Comparison of ENCODE assay signal across 21 cellular contexts in genomic region chr9:123108976-123109375, GRCh38.
DNase-seq lines count a peak whose midpoint lies in the region; ATAC-seq and TF ChIP-seq lines count a peak whose summit lies in the region.
"Had no signal": no experiment of that assay in that cellular context is flagged by ENCODE, and none has a peak within 500 bp of the region (broad histone marks: within the 10 kb centered on the region; RNA-seq: fewer than 3 reads in every experiment).

No MANE protein-coding gene starts in this region.

- POLR2A ChIA-PET in CD8-positive, alpha-beta T cell (lab: Charles Lee): no interaction called here

- CTCF ChIA-PET in CD8-positive, alpha-beta T cell (lab: Charles Lee): interaction anchor here (0.9 kb wide), 1 partner anchor 240 kb away, joined by 3 read pairs; no protein-coding TSS in a partner anchor

- H3K27me3 Mint-ChIP-seq in CD8-positive, alpha-beta T cell (ENCODE audit: low read depth): no peaks in the 10 kb centered on the region
- no peaks in the 10 kb centered on the region for H3K27me3 Mint-ChIP-seq in progenitor cell of endocrine pancreas

- no peak for TF ChIP-seq POLR2A in Peyer's patch (IDR thresholded peaks at IDR 0.05)
- no peak for TF ChIP-seq POLR2A in ovary (IDR thresholded peaks at IDR 0.05)

- intact Hi-C loops in CD8-positive, alpha-beta T cell (cut with DNase I, micrococcal nuclease): no loop called here
- intact Hi-C loops in ovary (cut with DNase I): no loop called here

- H3K27me3 ChIP-seq in CD8-positive, alpha-beta T cell (ENCODE audit: insufficient read depth, low read length): no peaks in the 10 kb centered on the region
- H3K27me3 ChIP-seq in Peyer's patch (no peaks in the 10 kb centered on the region), liver (ENCODE audit: control insufficient read depth in 4 of 4, insufficient read depth in 4 of 4, low read length in 3 of 4) (no peaks in the 10 kb centered on the region), ovary (no peaks in the 10 kb centered on the region)
- H3K27me3 ChIP-seq: SJCRH30 had no signal

- H3K36me3 ChIP-seq in CD8-positive, alpha-beta T cell (ENCODE audit: insufficient read depth, low read length): peaks cover 10% of the 10 kb centered on the region
- H3K36me3 ChIP-seq in Peyer's patch (peaks cover 0 to 41% (median 0%) of the 10 kb centered on the region in 3 donors), liver (ENCODE audit: control insufficient read depth in 4 of 4, insufficient read depth in 3 of 4, low read depth in 1 of 4, low read length in 3 of 4) (peaks cover 3 to 9% (median 6%) of the 10 kb centered on the region in 4 donors), ovary (no peaks in the 10 kb centered on the region)

- no peak for TF ChIP-seq EP300 in ovary (IDR thresholded peaks at IDR 0.05)

- no peak for TF ChIP-seq RAD21 in liver (IDR thresholded peaks at IDR 0.05)

- peak overlapping the region; percentile 37 for H3K27ac Mint-ChIP-seq in CD8-positive, alpha-beta T cell
- H3K27ac Mint-ChIP-seq in progenitor cell of endocrine pancreas: peak overlapping the region; percentile 34

- H3K4me3 Mint-ChIP-seq in CD8-positive, alpha-beta T cell: no peak overlapping the region
- H3K4me3 Mint-ChIP-seq in progenitor cell of endocrine pancreas (ENCODE audit: low read depth): no peak overlapping the region

- H3K27ac ChIP-seq in CD8-positive, alpha-beta T cell (ENCODE audit: low read depth, low read length): no peak overlapping the region
- H3K27ac ChIP-seq in Peyer's patch (peak overlapping the region in 3 of 4 donors; percentile 48 to 72 (median 49)), liver (ENCODE audit: low read depth in 1 of 2, low read length in 2 of 2) (peak overlapping the region; percentile 70 to 74), ovary (no peak overlapping the region)
- H3K27ac ChIP-seq: C4-2B, GM23248, KMS-11, SJCRH30 had no signal

- peaks cover 18% of the 10 kb centered on the region for H3K4me1 Mint-ChIP-seq in CD8-positive, alpha-beta T cell (ENCODE audit: low read depth)
- no peaks in the 10 kb centered on the region for H3K4me1 Mint-ChIP-seq in progenitor cell of endocrine pancreas (ENCODE audit: low read depth)

- TF ChIP-seq CTCF in CD8-positive, alpha-beta T cell (IDR thresholded peaks at IDR 0.05): no peak
- no peak for TF ChIP-seq CTCF in Peyer's patch (IDR thresholded peaks at IDR 0.05)
- TF ChIP-seq CTCF in liver (IDR thresholded peaks at IDR 0.05; ENCODE audit: low read depth, low read length, missing input control): no peak
- no peak for TF ChIP-seq CTCF in progenitor cell of endocrine pancreas (IDR thresholded peaks at IDR 0.05; ENCODE audit: unreplicated experiment)
- TF ChIP-seq CTCF in ovary (IDR thresholded peaks at IDR 0.05): no peak

- no peak overlapping the region for H3K9ac ChIP-seq in liver (ENCODE audit: low read depth in 1 of 2, low read length in 2 of 2)
- H3K9ac ChIP-seq: GM23248, KMS-11 had no signal

- no peak for DNase-seq in CD8-positive, alpha-beta T cell
- no peak for DNase-seq in Peyer's patch
- DNase-seq in progenitor cell of endocrine pancreas (ENCODE audit: low spot score, unreplicated experiment): no peak
- no peak for DNase-seq in ovary
- DNase-seq: ACHN, DMS153, GDM1, GM23248, HCEC 1CT, NCI-H1417 treated with DMSO at 0.1 percent for 48 hours, NCI-H187 treated with DMSO at 0.1 percent for 48 hours, NCI-H226, NCI-H524, NCI-H82, PC-3 had no signal

- no peaks in the 10 kb centered on the region for H3K9me3 Mint-ChIP-seq in CD8-positive, alpha-beta T cell
- H3K9me3 Mint-ChIP-seq in progenitor cell of endocrine pancreas (ENCODE audit: low read depth): no peaks in the 10 kb centered on the region

- ATAC-seq in CD8-positive, alpha-beta T cell: no peak
- ATAC-seq in HG02840 (IDR thresholded peaks at IDR 0.05; ENCODE audit: low FRiP score, unreplicated experiment) (no peak), HG02571 (IDR thresholded peaks at IDR 0.05; ENCODE audit: unreplicated experiment) (no peak)
- ATAC-seq: PC-3 had no signal

- no peak overlapping the region for H3K4me3 ChIP-seq in CD8-positive, alpha-beta T cell (ENCODE audit: low read depth, low read length)
- H3K4me3 ChIP-seq in Peyer's patch (no peak overlapping the region), liver (ENCODE audit: low read depth in 1 of 3, low read length in 3 of 3) (no peak overlapping the region), ovary (no peak overlapping the region)
- H3K4me3 ChIP-seq: GM23248, SJCRH30 had no signal

- peaks cover 14% of the 10 kb centered on the region for H3K4me1 ChIP-seq in CD8-positive, alpha-beta T cell (ENCODE audit: insufficient read depth, low read length)
- H3K4me1 ChIP-seq in Peyer's patch: peaks cover 0 to 28% (median 0%) of the 10 kb centered on the region in 4 donors
- H3K4me1 ChIP-seq in liver (ENCODE audit: control insufficient read depth in 4 of 4, insufficient read depth in 4 of 4, low read length in 3 of 4): peaks cover 0 to 19% (median 6%) of the 10 kb centered on the region in 4 donors
- peaks cover 2% of the 10 kb centered on the region for H3K4me1 ChIP-seq in ovary (ENCODE audit: insufficient read depth)

- WGBS in liver: 88% methylated on average over 9 of the region's 9 CpGs
- WGBS in ovary, 3 donors: 81 to 91% (median 84%) methylated on average over 9 of the region's 9 CpGs

- H3K36me3 Mint-ChIP-seq in CD8-positive, alpha-beta T cell: peaks cover 49% of the 10 kb centered on the region
- H3K36me3 Mint-ChIP-seq in progenitor cell of endocrine pancreas (ENCODE audit: insufficient read depth): peaks cover 13% of the 10 kb centered on the region

- no peaks in the 10 kb centered on the region for H3K9me3 ChIP-seq in CD8-positive, alpha-beta T cell (ENCODE audit: low read length)
- H3K9me3 ChIP-seq in Peyer's patch (no peaks in the 10 kb centered on the region), liver (ENCODE audit: control insufficient read depth in 4 of 4, low read length in 3 of 4) (no peaks in the 10 kb centered on the region), ovary (no peaks in the 10 kb centered on the region)
- H3K9me3 ChIP-seq: SJCRH30 had no signal

TF ChIP-seq in liver, 16 proteins besides CTCF, POLR2A, EP300 and RAD21:
- TF ChIP-seq ZBTB33 (IDR thresholded peaks at IDR 0.05): no peak
- TF ChIP-seq JUND (IDR thresholded peaks at IDR 0.05): no peak
- no peak for TF ChIP-seq MAX (IDR thresholded peaks at IDR 0.05)
- no peak for TF ChIP-seq FOXA1 (IDR thresholded peaks at IDR 0.05)
- no peak for TF ChIP-seq RXRA (IDR thresholded peaks at IDR 0.05)
- no peak for TF ChIP-seq HNF4G (IDR thresholded peaks at IDR 0.05)
- TF ChIP-seq TAF1 (conservative IDR thresholded peaks at IDR 0.05): no peak
- TF ChIP-seq ATF3 (IDR thresholded peaks at IDR 0.05): no peak
- TF ChIP-seq HNF4A (conservative IDR thresholded peaks at IDR 0.05): no peak
- TF ChIP-seq FOXA2 (IDR thresholded peaks at IDR 0.05): no peak
- TF ChIP-seq YY1 (IDR thresholded peaks at IDR 0.05): no peak
- no peak for TF ChIP-seq REST (IDR thresholded peaks at IDR 0.05)
- no peak for TF ChIP-seq EGR1 (IDR thresholded peaks at IDR 0.05; ENCODE audit: low read depth in 2 of 2)
- TF ChIP-seq NR2F2 (IDR thresholded peaks at IDR 0.05): no peak
- TF ChIP-seq SP1 (IDR thresholded peaks at IDR 0.05): no peak
- TF ChIP-seq GABPA (IDR thresholded peaks at IDR 0.05 in 1 of 2, conservative IDR thresholded peaks at IDR 0.05 in 1 of 2): no peak

Comparison
In these comparisons a context has a peak if more than half of its experiments do, and no peak if none do; other contexts are left out.
1. H3K27ac ChIP-seq: peak in Peyer's patch (3 of 4) and liver (2 of 2); none in CD8-positive, alpha-beta T cell (single experiment) and ovary (0 of 2).